Comparison of ENCODE assay signal across 28 cellular contexts in genomic region chr1:38060557-38060956, GRCh38. TPM values are rescaled to one million over a fixed set of nuclear protein-coding genes. Genes with fewer than 3 reads are reported as not detected.
"Had no signal": no experiment of that assay in that cellular context is flagged by ENCODE, and none has a peak within 500 bp of the region (broad histone marks: within the 10 kb centered on the region; RNA-seq: fewer than 3 reads in every experiment).

No MANE protein-coding gene starts in this region.

- ATAC-seq: gastrocnemius medialis; left colon; lower lobe of right lung; naive thymus-derived CD8-positive, alpha-beta T cell; sciatic nerve had no signal

- H3K4me3 ChIP-seq: dorsolateral prefrontal cortex, gastrocnemius medialis, left ventricle myocardium inferior, lower lobe of right lung, smooth muscle cell, stomach, thyroid gland had no signal

- H2AFZ ChIP-seq: parathyroid adenoma had no signal

- H3K4me1 ChIP-seq: gastrocnemius medialis, left ventricle myocardium inferior, lower lobe of right lung, parathyroid adenoma, stomach, thyroid gland had no signal

- DNase-seq: dorsolateral prefrontal cortex; effector CD4-positive, alpha-beta T cell; foreskin fibroblast; gastrocnemius medialis; head of caudate nucleus; hippocampal formation; kidney glomerular epithelial cell; left colon; left ventricle myocardium inferior; lower lobe of right lung; naive thymus-derived CD8-positive, alpha-beta T cell; nephron progenitor cell; stimulated activated CD4-positive, alpha-beta T cell treated with anti-CD3 and anti-CD28 coated beads, Interleukin-12 subunit alpha, Interleukin-12 subunit beta, amount 100 ng/mL, for 4 hours; stimulated activated CD4-positive, alpha-beta T cell treated with anti-CD3 and anti-CD28 coated beads, Interleukin-1b, Interleukin-23, amount 100 ng/mL, for 48 hours; stimulated activated CD4-positive, alpha-beta T cell treated with anti-CD3 and anti-CD28 coated beads, Interleukin-4, amount 100 ng/mL, for 1 hour; stimulated activated CD8-positive, alpha-beta memory T cell treated with anti-CD3 and anti-CD28 coated beads, Interleukin-4, amount 100 ng/mL, for 48 hours; stimulated activated naive CD4-positive, alpha-beta T cell; stomach; thyroid gland; trophoblast cell had no signal

- H3K36me3 Mint-ChIP-seq: naive thymus-derived CD8-positive, alpha-beta T cell had no signal

- H3K27me3 ChIP-seq: dorsolateral prefrontal cortex, gastrocnemius medialis, thyroid gland had no signal

- H3K4me3 Mint-ChIP-seq: naive thymus-derived CD8-positive, alpha-beta T cell; nephron progenitor cell had no signal

- H3K4me2 ChIP-seq: smooth muscle cell had no signal

- H3K9ac ChIP-seq: parathyroid adenoma had no signal

- H3K36me3 ChIP-seq: gastrocnemius medialis, left ventricle myocardium inferior, lower lobe of right lung, neutrophil, stomach, thyroid gland had no signal

- H3K9me3 Mint-ChIP-seq: naive thymus-derived CD8-positive, alpha-beta T cell; nephron progenitor cell had no signal

- H3K9me3 ChIP-seq: gastrocnemius medialis, left ventricle myocardium inferior, lower lobe of right lung, neutrophil, stomach, thyroid gland had no signal

- H3K27ac Mint-ChIP-seq: nephron progenitor cell, progenitor cell of endocrine pancreas had no signal

- H3K4me1 Mint-ChIP-seq: naive thymus-derived CD8-positive, alpha-beta T cell had no signal

- H3K27ac ChIP-seq: dorsolateral prefrontal cortex, gastrocnemius medialis, left ventricle myocardium inferior, lower lobe of right lung, neutrophil, parathyroid adenoma, stomach, thyroid gland had no signal

RNA-seq across cellular contexts. Expression of gene POU3F1, which starts 14.0 kb away (rescaled TPM):
- total RNA-seq: cerebellum, glomerular endothelial cell, left colon, lower lobe of right lung, smooth muscle cell, stomach, subcutaneous adipose tissue, thyroid gland had no signal
